ENCODE assay signal across 15 cellular contexts in genomic region chr10:73742454-73742734, GRCh38. TPM values are rescaled to one million over a fixed set of nuclear protein-coding genes. Genes with fewer than 3 reads are reported as not detected.
A peak's percentile ranks its signal among the peaks of the same experiment; 100 is the strongest.
DNase-seq lines count a peak whose midpoint lies in the region; ATAC-seq and TF ChIP-seq lines count a peak whose summit lies in the region.
"Had no signal": no experiment of that assay in that cellular context is flagged by ENCODE, and none has a peak within 500 bp of the region (broad histone marks: within the 10 kb centered on the region; RNA-seq: fewer than 3 reads in every experiment).

No MANE protein-coding gene starts in this region.

- H3K4me1 Mint-ChIP-seq in activated CD8-positive, alpha-beta memory T cell treated with anti-CD3 and anti-CD28 coated beads, Interleukin-2, amount 10 ng/mL, durations not matched to agents 7 days and 5 days = peaks cover 36% of the 10 kb centered on the region

- peak overlapping the region; percentile 100 for H3K4me2 ChIP-seq in smooth muscle cell

- H3K27me3 Mint-ChIP-seq in activated CD8-positive, alpha-beta memory T cell treated with anti-CD3 and anti-CD28 coated beads, Interleukin-2, amount 10 ng/mL, durations not matched to agents 7 days and 5 days = no peaks in the 10 kb centered on the region

- peak overlapping the region; percentile 100 for H3K27ac Mint-ChIP-seq in activated CD8-positive, alpha-beta memory T cell treated with anti-CD3 and anti-CD28 coated beads, Interleukin-2, amount 10 ng/mL, durations not matched to agents 7 days and 5 days

- DNase-seq in activated CD8-positive, alpha-beta memory T cell treated with anti-CD3 and anti-CD28 coated beads, Interleukin-2, amount 10 ng/mL, durations not matched to agents 7 days and 5 days = no peak
- no peak for DNase-seq in activated CD8-positive, alpha-beta memory T cell treated with anti-CD3 and anti-CD28 coated beads, Interleukin-2, amount 50 U/mL, for 48 hours
- DNase-seq in esophagus squamous epithelium (lab: John Stamatoyannopoulos, UW) (no peak), smooth muscle cell (lab: John Stamatoyannopoulos, UW; ENCODE audit: unreplicated experiment) (no peak), cortex of kidney (lab: John Stamatoyannopoulos, UW) (no peak), NCI-H146 treated with DMSO at 0.1 percent for 48 hours (lab: John Stamatoyannopoulos, UW; ENCODE audit: unreplicated experiment) (no peak)
- DNase-seq: activated CD4-positive, alpha-beta T cell treated with anti-CD3 and anti-CD28 coated beads, Interleukin-2, amount 50 U/mL, for 48 hours; foreskin melanocyte; HCEC 1CT; left cardiac atrium; NCI-H187 treated with DMSO at 0.1 percent for 48 hours; NK-92 treated with Interleukin-12 subunit alpha and Interleukin-12 subunit beta, amount 100 ng/mL, for 24 hours had no signal

- WGBS in esophagus squamous epithelium, 2 donors = 87 to 93% methylated on average over 4 to 5 of the region's 5 CpGs
- 94% methylated on average over 5 of the region's 5 CpGs for whole genome bisulfite sequencing in smooth muscle cell (ENCODE audit: low lambda C conversion rate)

- peaks cover 12% of the 10 kb centered on the region for H3K36me3 Mint-ChIP-seq in activated CD8-positive, alpha-beta memory T cell treated with anti-CD3 and anti-CD28 coated beads, Interleukin-2, amount 10 ng/mL, durations not matched to agents 7 days and 5 days

- TF ChIP-seq POLR2A in esophagus squamous epithelium (IDR thresholded peaks at IDR 0.05) = no peak

- no peak overlapping the region for H3K4me3 Mint-ChIP-seq in activated CD8-positive, alpha-beta memory T cell treated with anti-CD3 and anti-CD28 coated beads, Interleukin-2, amount 10 ng/mL, durations not matched to agents 7 days and 5 days

- peaks cover 0 to 46% (median 6%) of the 10 kb centered on the region in 3 donors for H3K36me3 ChIP-seq in esophagus squamous epithelium
- H3K36me3 ChIP-seq in smooth muscle cell (ENCODE audit: low read depth) = no peaks in the 10 kb centered on the region

- no peak overlapping the region for H3K9ac ChIP-seq in smooth muscle cell (ENCODE audit: low read depth)

- H3K27ac ChIP-seq in esophagus squamous epithelium (peak overlapping the region in 3 of 4 donors; percentile 9 to 94 (median 44)), smooth muscle cell (ENCODE audit: low read depth) (no peak overlapping the region)
- H3K27ac ChIP-seq: neutrophil had no signal

- CTCF ChIA-PET in activated CD8-positive, alpha-beta memory T cell treated with anti-CD3 and anti-CD28 coated beads, Interleukin-2, amount 10 ng/mL, durations not matched to agents 7 days and 5 days (lab: Charles Lee) = interaction anchor here (1.2 to 4.4 kb wide), 2 partner anchors 8 to 12 kb away, joined by 4 to 18 read pairs; no protein-coding TSS in a partner anchor

- no peaks in the 10 kb centered on the region for H3K9me3 ChIP-seq in esophagus squamous epithelium
- no peaks in the 10 kb centered on the region for H3K9me3 ChIP-seq in smooth muscle cell (replicated peaks; ENCODE audit: low read depth)
- H3K9me3 ChIP-seq: neutrophil had no signal

- H3K4me3 ChIP-seq in esophagus squamous epithelium = no peak overlapping the region
- no peak overlapping the region for H3K4me3 ChIP-seq in smooth muscle cell

- ATAC-seq in activated CD8-positive, alpha-beta memory T cell treated with anti-CD3 and anti-CD28 coated beads, Interleukin-2, amount 10 ng/mL, durations not matched to agents 7 days and 5 days = no peak
- no peak for ATAC-seq in SK-N-SH treated with all-trans-retinoic acid at 6 μM for 48 hours
- ATAC-seq in HG03469 (IDR thresholded peaks at IDR 0.05; ENCODE audit: unreplicated experiment) = no peak
- ATAC-seq: left cardiac atrium had no signal

- no peak overlapping the region for H2AFZ ChIP-seq in smooth muscle cell (ENCODE audit: low read depth)

- no peaks in the 10 kb centered on the region for H4K20me1 ChIP-seq in smooth muscle cell (ENCODE audit: low read depth)

- no peaks in the 10 kb centered on the region for H3K9me3 Mint-ChIP-seq in activated CD8-positive, alpha-beta memory T cell treated with anti-CD3 and anti-CD28 coated beads, Interleukin-2, amount 10 ng/mL, durations not matched to agents 7 days and 5 days (ENCODE audit: low read depth)

- TF ChIP-seq CTCF in esophagus squamous epithelium (IDR thresholded peaks at IDR 0.05) = no peak
- TF ChIP-seq CTCF in smooth muscle cell (IDR thresholded peaks at IDR 0.05; ENCODE audit: borderline replicate concordance, insufficient read depth, poor library complexity, severe bottlenecking) = no peak

- H3F3A ChIP-seq in smooth muscle cell (ENCODE audit: low read depth) = no peaks in the 10 kb centered on the region

- H3K4me1 ChIP-seq in esophagus squamous epithelium = peaks cover 10 to 52% (median 32%) of the 10 kb centered on the region in 3 donors
- peaks cover 20% of the 10 kb centered on the region for H3K4me1 ChIP-seq in smooth muscle cell (ENCODE audit: low read depth)

- intact Hi-C loops in esophagus squamous epithelium (cut with DNase I) = no loop called here

- peaks cover 43% of the 10 kb centered on the region for H3K79me2 ChIP-seq in smooth muscle cell (ENCODE audit: low read depth)

- no peaks in the 10 kb centered on the region for H3K27me3 ChIP-seq in esophagus squamous epithelium
- no peaks in the 10 kb centered on the region for H3K27me3 ChIP-seq in smooth muscle cell (ENCODE audit: low read depth)
- H3K27me3 ChIP-seq: neutrophil had no signal

TF ChIP-seq in SK-N-SH treated with all-trans-retinoic acid at 6 μM for 48 hours, 23 proteins besides CTCF, POLR2A, EP300 and RAD21:
- TF ChIP-seq PPARA (CRISPR knock-in tag; IDR thresholded peaks at IDR 0.05; ENCODE audit: borderline replicate concordance) (0 out of 2 replicates have a peak, but pooled peaks have one; percentile 24), BACH2 (CRISPR knock-in tag; IDR thresholded peaks at IDR 0.05; ENCODE audit: borderline replicate concordance) (no peak)
- TF ChIP-seq, protein P1, sequence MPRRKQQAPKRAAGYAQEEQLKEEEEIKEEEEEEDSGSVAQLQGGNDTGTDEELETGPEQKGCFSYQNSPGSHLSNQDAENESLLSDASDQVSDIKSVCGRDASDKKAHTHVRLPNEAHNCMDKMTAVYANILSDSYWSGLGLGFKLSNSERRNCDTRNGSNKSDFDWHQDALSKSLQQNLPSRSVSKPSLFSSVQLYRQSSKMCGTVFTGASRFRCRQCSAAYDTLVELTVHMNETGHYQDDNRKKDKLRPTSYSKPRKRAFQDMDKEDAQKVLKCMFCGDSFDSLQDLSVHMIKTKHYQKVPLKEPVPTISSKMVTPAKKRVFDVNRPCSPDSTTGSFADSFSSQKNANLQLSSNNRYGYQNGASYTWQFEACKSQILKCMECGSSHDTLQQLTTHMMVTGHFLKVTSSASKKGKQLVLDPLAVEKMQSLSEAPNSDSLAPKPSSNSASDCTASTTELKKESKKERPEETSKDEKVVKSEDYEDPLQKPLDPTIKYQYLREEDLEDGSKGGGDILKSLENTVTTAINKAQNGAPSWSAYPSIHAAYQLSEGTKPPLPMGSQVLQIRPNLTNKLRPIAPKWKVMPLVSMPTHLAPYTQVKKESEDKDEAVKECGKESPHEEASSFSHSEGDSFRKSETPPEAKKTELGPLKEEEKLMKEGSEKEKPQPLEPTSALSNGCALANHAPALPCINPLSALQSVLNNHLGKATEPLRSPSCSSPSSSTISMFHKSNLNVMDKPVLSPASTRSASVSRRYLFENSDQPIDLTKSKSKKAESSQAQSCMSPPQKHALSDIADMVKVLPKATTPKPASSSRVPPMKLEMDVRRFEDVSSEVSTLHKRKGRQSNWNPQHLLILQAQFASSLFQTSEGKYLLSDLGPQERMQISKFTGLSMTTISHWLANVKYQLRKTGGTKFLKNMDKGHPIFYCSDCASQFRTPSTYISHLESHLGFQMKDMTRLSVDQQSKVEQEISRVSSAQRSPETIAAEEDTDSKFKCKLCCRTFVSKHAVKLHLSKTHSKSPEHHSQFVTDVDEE (CRISPR knock-in tag; IDR thresholded peaks at IDR 0.05) = no peak
TF ChIP-seq in SK-N-SH treated with all-trans-retinoic acid at 6 μM for 48 hours: peak in this region for 1.

RNA-seq across cellular contexts. Expression of gene SEC24C, which starts 1.8 kb away (rescaled TPM):
- 10 to 100 TPM; 84.5 to 98.0 TPM for total RNA-seq in activated CD8-positive, alpha-beta memory T cell treated with anti-CD3 and anti-CD28 coated beads, Interleukin-2, amount 10 ng/mL, durations not matched to agents 7 days and 5 days
- total RNA-seq in esophagus squamous epithelium (10 to 100 TPM; 59.1 to 78.8 (median 64.6) TPM), smooth muscle cell (50.3 and 54.7 TPM in 2 replicates)
- polyA plus RNA-seq in smooth muscle cell = 36.4 and 41.5 TPM in 2 replicates

RNA-seq across cellular contexts. Expression of gene CHCHD1, which starts 39.5 kb away (rescaled TPM):
- 10 to 100 TPM; 29.0 to 36.2 TPM for total RNA-seq in activated CD8-positive, alpha-beta memory T cell treated with anti-CD3 and anti-CD28 coated beads, Interleukin-2, amount 10 ng/mL, durations not matched to agents 7 days and 5 days
- total RNA-seq in esophagus squamous epithelium (10 to 100 TPM; 21.4 to 41.1 (median 32.8) TPM), smooth muscle cell (51.7 and 65.9 TPM in 2 replicates)
- 67.8 and 68.3 TPM in 2 replicates for polyA plus RNA-seq in smooth muscle cell

RNA-seq across cellular contexts. Expression of gene ZSWIM8, which starts 43.0 kb away (rescaled TPM):
- 10 to 100 TPM; 73.6 to 83.7 TPM for total RNA-seq in activated CD8-positive, alpha-beta memory T cell treated with anti-CD3 and anti-CD28 coated beads, Interleukin-2, amount 10 ng/mL, durations not matched to agents 7 days and 5 days
- 100 to 1,000 TPM in 1 of 4 donors, 10 to 100 TPM in 3; 33.3 to 116 (median 83.9) TPM for total RNA-seq in esophagus squamous epithelium
- 44.8 and 83.9 TPM in 2 replicates for total RNA-seq in smooth muscle cell
- polyA plus RNA-seq in smooth muscle cell = 48.3 and 66.9 TPM in 2 replicates

RNA-seq across cellular contexts. Expression of gene AGAP5, which starts 44.5 kb away (rescaled TPM):
- total RNA-seq in activated CD8-positive, alpha-beta memory T cell treated with anti-CD3 and anti-CD28 coated beads, Interleukin-2, amount 10 ng/mL, durations not matched to agents 7 days and 5 days = 10 to 100 TPM in 1 of 2 experiments, 1 to 10 TPM in 1; 9.8 to 12.3 TPM
- total RNA-seq in esophagus squamous epithelium (1 to 10 TPM; 1.7 to 7.9 (median 5.9) TPM), smooth muscle cell (4.1 and 7.8 TPM in 2 replicates)
- 1.4 and 3.2 TPM in 2 replicates for polyA plus RNA-seq in smooth muscle cell
